Comparison of ENCODE assay signal across 16 cellular contexts in the genomic region with DNA sequence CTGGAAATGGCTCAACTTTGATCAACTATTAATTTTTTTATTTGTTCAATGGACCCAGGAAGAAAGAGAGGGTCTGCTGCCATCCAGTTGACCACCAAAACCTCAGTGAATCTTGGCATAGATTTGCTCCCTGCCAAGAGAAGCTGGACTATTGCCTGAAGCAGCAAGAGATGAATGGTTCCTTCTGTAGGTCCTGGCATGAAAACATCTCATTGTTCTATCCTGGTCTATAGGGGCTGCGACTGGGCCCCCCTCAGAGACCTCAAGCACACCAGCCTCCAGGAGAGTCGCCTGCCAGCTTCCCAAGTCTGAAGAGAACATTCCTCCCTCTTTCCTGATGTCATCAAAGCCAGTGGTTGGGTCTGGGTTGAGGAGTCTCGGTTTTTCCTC.
DNase-seq lines count a peak whose midpoint lies in the region; ATAC-seq and TF ChIP-seq lines count a peak whose summit lies in the region.
"Had no signal": no experiment of that assay in that cellular context is flagged by ENCODE, and none has a peak within 500 bp of the region (broad histone marks: within the 10 kb centered on the region; RNA-seq: fewer than 3 reads in every experiment).

No MANE protein-coding gene starts in this region.

- no peak overlapping the region for H2AFZ ChIP-seq in mesenchymal stem cell (ENCODE audit: low read depth, low read length)

- DNase-seq in HFFc6, result no peak
- DNase-seq in SK-MEL-5 (ENCODE audit: low read depth, low spot score), result peak; percentile 84
- DNase-seq in fibroblast of peridontal ligament (ENCODE audit: extremely low read depth), result peak; percentile 10
- DNase-seq in mesenchymal stem cell, result no peak
- DNase-seq in DMS53 (lab: John Stamatoyannopoulos, UW), result no peak
- no peak for DNase-seq in colonic mucosa
- DNase-seq in COR-L47 (lab: John Stamatoyannopoulos, UW), result no peak
- DNase-seq: ACHN; CD4-positive, alpha-beta T cell; DMS153; DND-41; GDM1 had no signal

- in situ Hi-C loops in SK-MEL-5 (cut with HindIII; ENCODE audit: low pct_unique_long_range_greater_than_20kb, low sequenced_read_pairs), result no loop called here

- H4K8ac ChIP-seq in mesenchymal stem cell (ENCODE audit: low read length), result no peak overlapping the region

- TF ChIP-seq CTCF in HFFc6 (IDR thresholded peaks at IDR 0.05), result no peak
- TF ChIP-seq CTCF in colonic mucosa (IDR thresholded peaks at IDR 0.05), result no peak

- H3K9me3 Mint-ChIP-seq in HFFc6, result no peaks in the 10 kb centered on the region
- H3K9me3 Mint-ChIP-seq: CD4-positive, alpha-beta T cell had no signal

- peak overlapping the region in 1 of 2 experiments; percentile 31 for H3K4ac ChIP-seq in mesenchymal stem cell (ENCODE audit: low read depth in 1 of 2, low read length in 2 of 2)

- peak overlapping the region; percentile 92; the same call in 1 of the 2 replicates for H3K27ac Mint-ChIP-seq in HFFc6
- H3K27ac Mint-ChIP-seq: CD4-positive, alpha-beta T cell had no signal

- no peak overlapping the region for H3K27ac ChIP-seq in mesenchymal stem cell (ENCODE audit: low read length, poor library complexity, severe bottlenecking)
- no peak overlapping the region for H3K27ac ChIP-seq in colonic mucosa
- H3K27ac ChIP-seq: BLaER1 treated with 17β-estradiol and CSF1 and Interleukin-3, amounts not matched to agents 10 nM and 100 nM; HL-60 had no signal

- H2AK5ac ChIP-seq in mesenchymal stem cell (ENCODE audit: low read length, severe bottlenecking), result peak overlapping the region; percentile 43

- H2BK12ac ChIP-seq in mesenchymal stem cell (ENCODE audit: low read length in 2 of 2), result peak overlapping the region in 1 of 2 experiments; percentile 17

- H3K23ac ChIP-seq in mesenchymal stem cell (ENCODE audit: low read length in 2 of 2), result no peak overlapping the region

- H3K4me1 ChIP-seq in mesenchymal stem cell (ENCODE audit: control insufficient read depth, insufficient read depth, low read depth, low read length), result peaks cover 10% of the 10 kb centered on the region
- no peaks in the 10 kb centered on the region for H3K4me1 ChIP-seq in colonic mucosa
- H3K4me1 ChIP-seq: BLaER1 treated with 17β-estradiol and CSF1 and Interleukin-3, amounts not matched to agents 10 nM and 100 nM; HAP-1 had no signal

- H3K4me1 Mint-ChIP-seq in HFFc6 (ENCODE audit: low read depth), result peaks cover 92% of the 10 kb centered on the region

- H2BK120ac ChIP-seq in mesenchymal stem cell (ENCODE audit: low read depth, low read length), result peak overlapping the region; percentile 83

- peaks cover 2% of the 10 kb centered on the region for H3K79me1 ChIP-seq in mesenchymal stem cell (replicated peaks; ENCODE audit: low read length, poor library complexity, severe bottlenecking)

- intact Hi-C loops in colonic mucosa (cut with DNase I), result no loop called here

- H3K9me3 ChIP-seq in mesenchymal stem cell (ENCODE audit: control insufficient read depth, low read length) (no peaks in the 10 kb centered on the region), colonic mucosa (no peaks in the 10 kb centered on the region)
- H3K9me3 ChIP-seq: BLaER1 treated with 17β-estradiol and CSF1 and Interleukin-3, amounts not matched to agents 10 nM and 100 nM; HAP-1 had no signal

- peak overlapping the region in 1 of 2 experiments; percentile 30 for H3K18ac ChIP-seq in mesenchymal stem cell (ENCODE audit: low read depth in 1 of 2, low read length in 2 of 2)

- H3K4me3 Mint-ChIP-seq in HFFc6, result no peak overlapping the region
- H3K4me3 Mint-ChIP-seq: CD4-positive, alpha-beta T cell had no signal

- H3K36me3 Mint-ChIP-seq in HFFc6 (ENCODE audit: low read depth), result no peaks in the 10 kb centered on the region; the same call in 1 of the 2 replicates

- no peak for ATAC-seq in GM21825 (IDR thresholded peaks at IDR 0.05; ENCODE audit: unreplicated experiment)

- no peak overlapping the region for H3K4me2 ChIP-seq in mesenchymal stem cell (ENCODE audit: low read length, poor library complexity, severe bottlenecking)
- H3K4me2 ChIP-seq: BLaER1 treated with 17β-estradiol and CSF1 and Interleukin-3, amounts not matched to agents 10 nM and 100 nM had no signal

- H4K91ac ChIP-seq in mesenchymal stem cell (ENCODE audit: low read length), result no peak overlapping the region

- no peaks in the 10 kb centered on the region for H3K36me3 ChIP-seq in mesenchymal stem cell (ENCODE audit: control insufficient read depth in 1 of 2, insufficient read depth in 2 of 2, low read depth in 1 of 2, low read length in 2 of 2)
- H3K36me3 ChIP-seq in colonic mucosa, result no peaks in the 10 kb centered on the region
- H3K36me3 ChIP-seq: BLaER1 treated with 17β-estradiol and CSF1 and Interleukin-3, amounts not matched to agents 10 nM and 100 nM; HAP-1 had no signal

- no peak overlapping the region for H2BK5ac ChIP-seq in mesenchymal stem cell (ENCODE audit: low read depth, low read length, poor library complexity, severe bottlenecking)

- H3K9ac ChIP-seq in mesenchymal stem cell (ENCODE audit: low read length), result no peak overlapping the region
- H3K9ac ChIP-seq in colonic mucosa (ENCODE audit: low read depth in 2 of 2, low read length in 2 of 2), result no peak overlapping the region
- H3K9ac ChIP-seq: BLaER1 treated with 17β-estradiol and CSF1 and Interleukin-3, amounts not matched to agents 10 nM and 100 nM had no signal

- H3K4me3 ChIP-seq in mesenchymal stem cell (ENCODE audit: insufficient read depth in 1 of 2, low read depth in 1 of 2, low read length in 2 of 2), result no peak overlapping the region
- no peak overlapping the region for H3K4me3 ChIP-seq in colonic mucosa
- H3K4me3 ChIP-seq: BLaER1 treated with 17β-estradiol and CSF1 and Interleukin-3, amounts not matched to agents 10 nM and 100 nM; HAP-1 had no signal

- 100% methylated on average over 1 of the region's 3 CpGs for WGBS in mesenchymal stem cell

- no peak overlapping the region for H3K14ac ChIP-seq in mesenchymal stem cell (ENCODE audit: low read length in 2 of 2)

- no peaks in the 10 kb centered on the region for H3K27me3 ChIP-seq in mesenchymal stem cell (ENCODE audit: control insufficient read depth in 1 of 2, insufficient read depth in 1 of 2, low read length in 2 of 2)
- H3K27me3 ChIP-seq in colonic mucosa, result no peaks in the 10 kb centered on the region
- H3K27me3 ChIP-seq: BLaER1 treated with 17β-estradiol and CSF1 and Interleukin-3, amounts not matched to agents 10 nM and 100 nM had no signal

- H3K27me3 Mint-ChIP-seq in HFFc6 (ENCODE audit: insufficient read depth), result no peaks in the 10 kb centered on the region

- no peak overlapping the region for H2BK15ac ChIP-seq in mesenchymal stem cell (ENCODE audit: low read depth, poor library complexity, severe bottlenecking)

Comparison
In these comparisons a context has a peak if more than half of its experiments do, and no peak if none do; other contexts are left out.
1. DNase-seq: peak in SK-MEL-5 (single experiment) and fibroblast of peridontal ligament (single experiment); none in HFFc6 (single experiment), mesenchymal stem cell (single experiment), DMS53 (single experiment), colonic mucosa (single experiment) and COR-L47 (single experiment).